Comparison of ENCODE assay signal across 1 cellular context in genomic region chr14:80491131-80491530, GRCh38.
TF ChIP-seq lines count a peak whose summit lies in the region.

No MANE protein-coding gene starts in this region.

TF ChIP-seq in WTC11, 78 proteins besides CTCF, POLR2A, EP300 and RAD21 (continued from another document):
- no peak for TF ChIP-seq ERG (CRISPR knock-in tag; IDR thresholded peaks at IDR 0.05)
- TF ChIP-seq E2F4 (CRISPR knock-in tag; IDR thresholded peaks at IDR 0.05; ENCODE audit: borderline replicate concordance, low read depth): no peak
- TF ChIP-seq E2F5 (CRISPR knock-in tag; IDR thresholded peaks at IDR 0.05): no peak
- no peak for TF ChIP-seq STAT6 (CRISPR knock-in tag; conservative IDR thresholded peaks at IDR 0.05; ENCODE audit: low read depth)
